17 cellular contexts compared by ENCODE assay signal in the genomic region with DNA sequence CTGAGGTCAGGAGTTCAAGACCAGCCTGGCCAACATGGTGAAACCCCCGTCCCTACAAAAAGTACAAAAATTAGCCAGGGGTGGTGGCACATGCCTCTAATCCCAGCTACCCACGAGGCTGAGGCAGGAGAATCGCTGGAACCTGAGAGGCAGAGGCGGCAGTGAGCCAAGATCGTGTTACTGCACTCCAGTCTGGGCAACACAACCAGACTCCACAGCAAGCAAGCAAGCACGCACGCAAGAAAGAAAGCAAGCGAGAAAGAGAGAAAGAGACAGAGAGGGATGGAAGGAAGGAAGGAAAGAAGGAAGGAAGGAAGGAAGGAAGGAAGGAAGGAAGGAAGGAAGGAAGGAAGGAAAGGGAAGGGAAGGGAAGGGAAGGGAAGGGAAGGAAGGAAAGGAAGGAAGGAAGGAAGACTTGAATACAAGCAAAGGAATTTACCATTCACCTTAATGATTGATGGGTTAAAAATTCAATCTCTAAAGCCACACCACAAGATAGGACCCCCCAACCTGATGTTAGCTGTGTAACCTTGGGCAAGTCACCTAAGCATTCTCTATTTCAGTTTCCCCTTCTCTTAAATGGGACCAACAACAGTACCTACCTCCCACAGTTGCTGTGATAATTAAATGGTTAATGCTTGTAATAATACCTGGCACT.
DNase-seq lines count a peak whose midpoint lies in the region; ATAC-seq, FAIRE-seq and TF ChIP-seq lines count a peak whose summit lies in the region.
"Had no signal": no experiment of that assay in that cellular context is flagged by ENCODE, and none has a peak within 500 bp of the region (broad histone marks: within the 10 kb centered on the region; RNA-seq: fewer than 3 reads in every experiment).

No MANE protein-coding gene starts in this region.

- 93% methylated on average over 8 of the region's 8 CpGs for WGBS in HepG2 (ENCODE audit: low lambda C conversion rate)
- WGBS in right lobe of liver (ENCODE audit: insufficient coverage, low coverage, low lambda C conversion rate, missing lambda C conversion rate), result 93% methylated on average over 7 of the region's 8 CpGs

- peaks cover 3% of the 10 kb centered on the region; the same call in 2 of the 3 replicates for H3K9me3 Mint-ChIP-seq in GM23338

- intact Hi-C loops in HepG2 (cut with micrococcal nuclease; ENCODE audit: unreplicated experiment), result no loop called here
- intact Hi-C loops in right lobe of liver (cut with DNase I), result no loop called here

- H3K36me3 ChIP-seq in HepG2 (replicated peaks in 1 of 2; ENCODE audit: control insufficient read depth in 1 of 2, insufficient read depth in 2 of 2, low read length in 2 of 2), result no peaks in the 10 kb centered on the region
- no peaks in the 10 kb centered on the region for H3K36me3 ChIP-seq in right lobe of liver
- no peaks in the 10 kb centered on the region; the same call in 1 of the 2 replicates for H3K36me3 ChIP-seq in GM23338 (ENCODE audit: insufficient read depth)
- H3K36me3 ChIP-seq: cardiac muscle cell, esophagus muscularis mucosa, neural progenitor cell, SJSA1 had no signal

- BruUV-seq in HepG2 (replicated peaks; lab: Mats Ljungman, UMichigan), result no TSS peak

- H3K9me2 ChIP-seq in GM23338 (ENCODE audit: insufficient read depth), result no peaks in the 10 kb centered on the region

- H3K9me3 ChIP-seq in HepG2 (ENCODE audit: low read length) (no peaks in the 10 kb centered on the region), right lobe of liver (no peaks in the 10 kb centered on the region)
- H3K9me3 ChIP-seq: esophagus muscularis mucosa, heart right ventricle, SJSA1 had no signal

- no peak for FAIRE-seq in HepG2 (lab: Jason Lieb, UNC)

- TF ChIP-seq EP300 in HepG2 (IDR thresholded peaks at IDR 0.05; ENCODE audit: low read depth in 2 of 2, low read length in 2 of 2) (no peak), HepG2 (CRISPR knock-in tag; IDR thresholded peaks at IDR 0.05; ENCODE audit: borderline replicate concordance) (no peak)

- in situ Hi-C loops in HepG2 (cut with HindIII; ENCODE audit: extremely low pct_ligation_motif_present, low pct_unique_long_range_greater_than_20kb), result no loop called here

- no peaks in the 10 kb centered on the region for H3K27me3 Mint-ChIP-seq in GM23338 (ENCODE audit: insufficient read depth, low read depth, poor library complexity)

- H3K4me3 Mint-ChIP-seq in GM23338, result no peak overlapping the region
- H3K4me3 Mint-ChIP-seq: neural progenitor cell had no signal

- TF ChIP-seq POLR2A in HepG2 (IDR thresholded peaks at IDR 0.05; ENCODE audit: insufficient read depth in 1 of 2, low read depth in 2 of 2, low read length in 2 of 2) (no peak), right lobe of liver (IDR thresholded peaks at IDR 0.05) (no peak)

- H3F3A ChIP-seq in GM23338 (replicated peaks; ENCODE audit: low read depth), result no peaks in the 10 kb centered on the region

- H2AFZ ChIP-seq in HepG2 (ENCODE audit: low read length) (no peak overlapping the region), GM23338 (no peak overlapping the region)
- H2AFZ ChIP-seq: neural progenitor cell had no signal

- peaks cover 12% of the 10 kb centered on the region for H3K36me3 Mint-ChIP-seq in GM23338 (ENCODE audit: low read depth)

- CTCF ChIA-PET in HepG2 (lab: Yijun Ruan, JAX; ENCODE audit: low intra/inter-chr PET ratio, low total read pairs), result no interaction called here
- CTCF ChIA-PET in HEK293T (lab: Yijun Ruan, JAX), result no interaction called here

- DNase-seq in HepG2 (ENCODE audit: low spot score), result no peak
- no peak for DNase-seq in right lobe of liver
- peak; percentile 20 for DNase-seq in fibroblast of mammary gland (ENCODE audit: low read depth)
- no peak for DNase-seq in 8988T
- DNase-seq in GM23338 (ENCODE audit: low spot score), result no peak
- no peak for DNase-seq in HEK293T (ENCODE audit: extremely low spot score)
- DNase-seq: activated CD4-positive, alpha-beta T cell treated with anti-CD3 and anti-CD28 coated beads for 1 hour; NCI-H2029; NCI-H526 treated with DMSO at 0.1 percent for 48 hours; OCI-M1 had no signal

- POLR2A ChIA-PET in HepG2 (lab: Yijun Ruan, JAX), result no interaction called here
- POLR2A ChIA-PET in HEK293T (lab: Yijun Ruan, JAX), result no interaction called here

- ATAC-seq in HepG2 (no peak), right lobe of liver (no peak), HG03342 (IDR thresholded peaks at IDR 0.05; ENCODE audit: unreplicated experiment) (peak; percentile 8), GM23338 (no peak), HG02763 (IDR thresholded peaks at IDR 0.05; ENCODE audit: unreplicated experiment) (no peak)

- H3K79me2 ChIP-seq in HepG2 (ENCODE audit: insufficient read depth, low read length) (no peaks in the 10 kb centered on the region), GM23338 (replicated peaks; ENCODE audit: insufficient read depth) (no peaks in the 10 kb centered on the region)

- H3K27ac Mint-ChIP-seq in GM23338, result no peak overlapping the region
- H3K27ac Mint-ChIP-seq: neural progenitor cell had no signal

- no peak overlapping the region for H3K27ac ChIP-seq in HepG2 (ENCODE audit: extremely low read length, insufficient read depth, low read length)
- H3K27ac ChIP-seq in right lobe of liver, result no peak overlapping the region
- no peak overlapping the region for H3K27ac ChIP-seq in GM23338 (ENCODE audit: low read depth)
- H3K27ac ChIP-seq: cardiac muscle cell, heart right ventricle, neural progenitor cell, SJSA1 had no signal

- H3K4me1 ChIP-seq in HepG2 (ENCODE audit: insufficient read depth, low read length) (no peaks in the 10 kb centered on the region), right lobe of liver (peaks cover 0 to 14% (median 2%) of the 10 kb centered on the region in 4 donors), GM23338 (ENCODE audit: insufficient read depth) (0 out of 2 replicates have a peak, but pooled peaks cover 5% of the 10 kb centered on the region)
- H3K4me1 ChIP-seq: neural progenitor cell, SJSA1 had no signal

- no peak for TF ChIP-seq RAD21 in HepG2 (CRISPR knock-in tag; IDR thresholded peaks at IDR 0.05)

- H3K4me2 ChIP-seq in HepG2 (ENCODE audit: low read depth, low read length), result no peak overlapping the region
- H3K4me2 ChIP-seq in GM23338, result no peak overlapping the region
- H3K4me2 ChIP-seq: neural progenitor cell had no signal

- TF ChIP-seq CTCF in HepG2 (CRISPR knock-in tag; IDR thresholded peaks at IDR 0.05), result no peak
- TF ChIP-seq CTCF in right lobe of liver (IDR thresholded peaks at IDR 0.05), result no peak
- no peak for TF ChIP-seq CTCF in fibroblast of mammary gland (conservative IDR thresholded peaks at IDR 0.05; ENCODE audit: control insufficient read depth, insufficient read depth, low read depth, low read length)
- TF ChIP-seq CTCF in GM23338 (conservative IDR thresholded peaks at IDR 0.05; ENCODE audit: low read depth in 2 of 2), result no peak

- no peak overlapping the region for H3K9ac ChIP-seq in HepG2 (ENCODE audit: insufficient read depth, low read depth, low read length)
- H3K9ac ChIP-seq: neural progenitor cell had no signal

- H4K20me1 ChIP-seq in HepG2 (ENCODE audit: insufficient read depth, low read length), result no peaks in the 10 kb centered on the region
- 0 out of 2 replicates have a peak, but pooled peaks cover 4% of the 10 kb centered on the region for H4K20me1 ChIP-seq in GM23338 (replicated peaks; ENCODE audit: insufficient read depth)

- no peaks in the 10 kb centered on the region for H3K27me3 ChIP-seq in HepG2 (ENCODE audit: control insufficient read depth in 1 of 2, insufficient read depth in 2 of 2, low read length in 2 of 2)
- H3K27me3 ChIP-seq in right lobe of liver, result no peaks in the 10 kb centered on the region
- H3K27me3 ChIP-seq in GM23338 (ENCODE audit: insufficient read depth), result no peaks in the 10 kb centered on the region
- H3K27me3 ChIP-seq: cardiac muscle cell, esophagus muscularis mucosa, heart right ventricle, neural progenitor cell, SJSA1 had no signal

- H3K4me3 ChIP-seq in HepG2 (replicated peaks in 1 of 3; ENCODE audit: insufficient read depth in 1 of 3, low read depth in 2 of 3, low read length in 3 of 3) (no peak overlapping the region), right lobe of liver (no peak overlapping the region), fibroblast of mammary gland (ENCODE audit: control insufficient read depth, low read depth, low read length) (no peak overlapping the region), GM23338 (no peak overlapping the region)
- H3K4me3 ChIP-seq: cardiac muscle cell, esophagus muscularis mucosa, heart right ventricle, neural progenitor cell, SJSA1 had no signal

- H3K4me1 Mint-ChIP-seq in GM23338, result peaks cover 9% of the 10 kb centered on the region
- H3K4me1 Mint-ChIP-seq: neural progenitor cell had no signal

TF ChIP-seq in HepG2, 621 proteins besides CTCF, POLR2A, EP300 and RAD21:
- TF ChIP-seq HNRNPK (IDR thresholded peaks at IDR 0.05; ENCODE audit: low read depth, low read length, poor library complexity, severe bottlenecking) (peak; percentile 89), MTA1 (CRISPR knock-in tag; IDR thresholded peaks at IDR 0.05; ENCODE audit: borderline replicate concordance) (no peak)
TF ChIP-seq in HepG2: peak in this region for 1.

TF ChIP-seq in HEK293T, 16 proteins besides CTCF, POLR2A, EP300 and RAD21:
- TF ChIP-seq ELF4 (IDR thresholded peaks at IDR 0.05) (no peak), HDGF (IDR thresholded peaks at IDR 0.05; ENCODE audit: borderline replicate concordance) (no peak), SP1 (IDR thresholded peaks at IDR 0.05) (no peak), ZNF384 (IDR thresholded peaks at IDR 0.05) (no peak), BHLHE40 (IDR thresholded peaks at IDR 0.05; ENCODE audit: borderline replicate concordance) (no peak), FOXK2 (IDR thresholded peaks at IDR 0.05) (no peak), NFRKB (IDR thresholded peaks at IDR 0.05) (no peak), SUZ12 (IDR thresholded peaks at IDR 0.05) (no peak), CTBP1 (IDR thresholded peaks at IDR 0.05; ENCODE audit: borderline replicate concordance) (no peak), L3MBTL2 (conservative IDR thresholded peaks at IDR 0.05) (no peak)
- TF ChIP-seq, protein P1, sequence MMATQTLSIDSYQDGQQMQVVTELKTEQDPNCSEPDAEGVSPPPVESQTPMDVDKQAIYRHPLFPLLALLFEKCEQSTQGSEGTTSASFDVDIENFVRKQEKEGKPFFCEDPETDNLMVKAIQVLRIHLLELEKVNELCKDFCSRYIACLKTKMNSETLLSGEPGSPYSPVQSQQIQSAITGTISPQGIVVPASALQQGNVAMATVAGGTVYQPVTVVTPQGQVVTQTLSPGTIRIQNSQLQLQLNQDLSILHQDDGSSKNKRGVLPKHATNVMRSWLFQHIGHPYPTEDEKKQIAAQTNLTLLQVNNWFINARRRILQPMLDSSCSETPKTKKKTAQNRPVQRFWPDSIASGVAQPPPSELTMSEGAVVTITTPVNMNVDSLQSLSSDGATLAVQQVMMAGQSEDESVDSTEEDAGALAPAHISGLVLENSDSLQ (IDR thresholded peaks at IDR 0.05), result no peak
TF ChIP-seq in HEK293T: peak in this region for 0.
